ENCODE assay signal across 19 cellular contexts in genomic region chr17:45260204-45260783, GRCh38. TPM values are rescaled to one million over a fixed set of nuclear protein-coding genes. Genes with fewer than 3 reads are reported as not detected.
A peak's percentile ranks its signal among the peaks of the same experiment; 100 is the strongest.
DNase-seq lines count a peak whose midpoint lies in the region; ATAC-seq, FAIRE-seq and TF ChIP-seq lines count a peak whose summit lies in the region.
"Had no signal": no experiment of that assay in that cellular context is flagged by ENCODE, and none has a peak within 500 bp of the region (broad histone marks: within the 10 kb centered on the region; RNA-seq: fewer than 3 reads in every experiment).

No MANE protein-coding gene starts in this region.

- H3K9ac ChIP-seq in keratinocyte (ENCODE audit: control insufficient read depth, extremely low read depth, insufficient read depth, low read length) = no peak overlapping the region

- peaks cover 16% of the 10 kb centered on the region for H3K4me1 ChIP-seq in keratinocyte (ENCODE audit: control insufficient read depth, extremely low read depth, insufficient read depth, low read length)

- peak overlapping the region; percentile 18 for H3K27ac Mint-ChIP-seq in activated T-cell treated with anti-CD3 and anti-CD28 coated beads, Interleukin-2, amount 50 U/mL, for 72 hours
- H3K27ac Mint-ChIP-seq in activated naive CD8-positive, alpha-beta T cell = peak overlapping the region; percentile 84
- H3K27ac Mint-ChIP-seq in type B pancreatic cell = no peak overlapping the region

- H3K27ac ChIP-seq in keratinocyte (ENCODE audit: control insufficient read depth, insufficient read depth, low read length) = no peak overlapping the region
- H3K27ac ChIP-seq: coronary artery, right lobe of liver, SK-N-MC had no signal

- no peaks in the 10 kb centered on the region for H3K79me2 ChIP-seq in keratinocyte (ENCODE audit: control insufficient read depth, insufficient read depth, low read length)

- no peak for DNase-seq in activated T-cell treated with anti-CD3 and anti-CD28 coated beads, Interleukin-2, amount 50 U/mL, for 72 hours
- DNase-seq in activated T-cell treated with anti-CD3 and anti-CD28 coated beads for 4 hours = no peak
- DNase-seq in keratinocyte (ENCODE audit: low read depth, low spot score) = no peak
- DNase-seq in type B pancreatic cell (ENCODE audit: extremely low spot score, unreplicated experiment) = no peak
- no peak for DNase-seq in SIG-M5 (lab: John Stamatoyannopoulos, UW)
- no peak for DNase-seq in COLO668 (lab: John Stamatoyannopoulos, UW; ENCODE audit: unreplicated experiment)
- DNase-seq: activated CD8-positive, alpha-beta memory T cell treated with anti-CD3 and anti-CD28 coated beads, Interleukin-2, amount 50 U/mL, for 4 hours; anterior cingulate cortex; NCI-H1105 treated with DMSO at 0.1 percent for 48 hours; NCI-H345; stimulated activated CD4-positive, alpha-beta T cell treated with anti-CD3 and anti-CD28 coated beads, Interleukin-4, amount 100 ng/mL, for 4 hours had no signal

- no peak overlapping the region for H3K4me2 ChIP-seq in keratinocyte (ENCODE audit: control insufficient read depth, extremely low read depth, insufficient read depth, low read depth, low read length)

- peaks cover 3% of the 10 kb centered on the region for H4K20me1 ChIP-seq in keratinocyte (ENCODE audit: control insufficient read depth, extremely low read depth, insufficient read depth, low read length)

- H3K27me3 ChIP-seq in keratinocyte (ENCODE audit: control insufficient read depth, extremely low read depth, insufficient read depth, low read length) = no peaks in the 10 kb centered on the region
- H3K27me3 ChIP-seq: right lobe of liver had no signal

- H3K36me3 ChIP-seq in keratinocyte (ENCODE audit: control insufficient read depth in 2 of 2, extremely low read depth in 1 of 2, insufficient read depth in 2 of 2, low read length in 2 of 2) = peaks cover 14 to 28% of the 10 kb centered on the region in 2 experiments
- H3K36me3 ChIP-seq: right lobe of liver had no signal

- peaks cover 42% of the 10 kb centered on the region for H3K4me1 Mint-ChIP-seq in activated T-cell treated with anti-CD3 and anti-CD28 coated beads, Interleukin-2, amount 50 U/mL, for 72 hours (ENCODE audit: low read depth)
- H3K4me1 Mint-ChIP-seq in activated naive CD8-positive, alpha-beta T cell (ENCODE audit: low read depth) = peaks cover 42% of the 10 kb centered on the region
- peaks cover 17% of the 10 kb centered on the region for H3K4me1 Mint-ChIP-seq in type B pancreatic cell (ENCODE audit: unreplicated experiment)

- no peak for ATAC-seq in activated T-cell treated with anti-CD3 and anti-CD28 coated beads, Interleukin-2, amount 50 U/mL, for 72 hours (replicated peaks in 1 of 2)
- no peak for ATAC-seq in GM21360 (IDR thresholded peaks at IDR 0.05; ENCODE audit: unreplicated experiment)
- ATAC-seq: esophagus mucosa had no signal

- no peaks in the 10 kb centered on the region for H3K9me1 ChIP-seq in keratinocyte (ENCODE audit: control insufficient read depth, extremely low read depth, insufficient read depth, low read length)

- H2AFZ ChIP-seq in keratinocyte (ENCODE audit: control insufficient read depth, low read length) = no peak overlapping the region

- no peak overlapping the region for H3K4me3 Mint-ChIP-seq in activated T-cell treated with anti-CD3 and anti-CD28 coated beads, Interleukin-2, amount 50 U/mL, for 72 hours
- no peak overlapping the region for H3K4me3 Mint-ChIP-seq in activated naive CD8-positive, alpha-beta T cell
- peak overlapping the region; percentile 24 for H3K4me3 Mint-ChIP-seq in type B pancreatic cell

- peak; percentile 26 for FAIRE-seq in keratinocyte (lab: Jason Lieb, UNC)

- no peaks in the 10 kb centered on the region for H3K9me3 ChIP-seq in keratinocyte (ENCODE audit: control insufficient read depth, low read depth, low read length)
- H3K9me3 ChIP-seq: right lobe of liver had no signal

- dilution Hi-C loops in keratinocyte (cut with MboI; ENCODE audit: extremely low pct_ligation_motif_present, low sequenced_read_pairs) = no loop called here

- H3K9me3 Mint-ChIP-seq in activated T-cell treated with anti-CD3 and anti-CD28 coated beads, Interleukin-2, amount 50 U/mL, for 72 hours = no peaks in the 10 kb centered on the region
- no peaks in the 10 kb centered on the region for H3K9me3 Mint-ChIP-seq in activated naive CD8-positive, alpha-beta T cell (ENCODE audit: low read depth)
- no peaks in the 10 kb centered on the region for H3K9me3 Mint-ChIP-seq in type B pancreatic cell

- peaks cover 0 to 5% of the 10 kb centered on the region in 2 donors for H3K36me3 Mint-ChIP-seq in activated T-cell treated with anti-CD3 and anti-CD28 coated beads, Interleukin-2, amount 50 U/mL, for 72 hours (ENCODE audit: insufficient read depth in 2 of 2)
- no peaks in the 10 kb centered on the region for H3K36me3 Mint-ChIP-seq in activated naive CD8-positive, alpha-beta T cell
- peaks cover 4% of the 10 kb centered on the region for H3K36me3 Mint-ChIP-seq in type B pancreatic cell

- no peaks in the 10 kb centered on the region for H3K27me3 Mint-ChIP-seq in activated T-cell treated with anti-CD3 and anti-CD28 coated beads, Interleukin-2, amount 50 U/mL, for 72 hours (ENCODE audit: low read depth)
- H3K27me3 Mint-ChIP-seq in activated naive CD8-positive, alpha-beta T cell = no peaks in the 10 kb centered on the region
- peaks cover 3% of the 10 kb centered on the region for H3K27me3 Mint-ChIP-seq in type B pancreatic cell

- H3K4me3 ChIP-seq in keratinocyte (ENCODE audit: control insufficient read depth in 2 of 3, extremely low read depth in 1 of 3, insufficient read depth in 2 of 3, low read depth in 1 of 3, low read length in 3 of 3) = no peak overlapping the region
- H3K4me3 ChIP-seq: coronary artery, right lobe of liver, SK-N-MC had no signal

- TF ChIP-seq CTCF in keratinocyte (optimal IDR thresholded peaks at IDR 0.05 in 1 of 3, IDR thresholded peaks at IDR 0.05 in 1 of 3, conservative IDR thresholded peaks at IDR 0.05 in 1 of 3; ENCODE audit: extremely low read depth in 1 of 3, insufficient read depth in 2 of 3, low read length in 3 of 3) (no peak), type B pancreatic cell (conservative IDR thresholded peaks at IDR 0.05) (no peak)

RNA-seq across cellular contexts. Expression of gene SPATA32, which starts 1.6 kb away (rescaled TPM):
- total RNA-seq in activated T-cell treated with anti-CD3 and anti-CD28 coated beads, Interleukin-2, amount 50 U/mL, for 72 hours = 1 to 10 TPM; 1.4 to 1.7 TPM
- 0.05 TPM in 1 of 3 replicates, not detected in the others for polyA plus RNA-seq in keratinocyte
- not detected for polyA plus RNA-seq in keratinocyte (2011; ENCODE audit: low read depth)
- not detected in 2 replicates for polyA plus RNA-seq in keratinocyte (2011; cell fraction: cytosol; rRNA removed)
- polyA plus RNA-seq in keratinocyte (2011; cell fraction: nucleus; rRNA removed) = 0.07 TPM in 1 of 2 replicates, not detected in the other
- not detected in 2 replicates for polyA plus RNA-seq in keratinocyte (2012; ENCODE audit: low replicate concordance)
- polyA minus RNA-seq in keratinocyte = not detected in 3 replicates
- not detected for polyA minus RNA-seq in keratinocyte (2011; cell fraction: cytosol; rRNA and poly(A)+ RNA removed)
- not detected in 2 replicates for polyA minus RNA-seq in keratinocyte (2011; cell fraction: nucleus; rRNA and poly(A)+ RNA removed)
- not detected in 2 replicates for total RNA-seq in type B pancreatic cell (ENCODE audit: low replicate concordance)
- total RNA-seq: right lobe of liver, urinary bladder had no signal
- polyA plus RNA-seq: neural cell, urinary bladder had no signal

RNA-seq across cellular contexts. Expression of gene FMNL1, which starts 38.6 kb away (rescaled TPM):
- 100 to 1,000 TPM; 559 to 689 TPM for total RNA-seq in activated T-cell treated with anti-CD3 and anti-CD28 coated beads, Interleukin-2, amount 50 U/mL, for 72 hours
- 0.46 to 1.1 TPM (median 0.79 TPM) in 3 replicates for polyA plus RNA-seq in keratinocyte
- polyA plus RNA-seq in keratinocyte (2011; ENCODE audit: low read depth) = 3.1 TPM
- polyA plus RNA-seq in keratinocyte (2011; cell fraction: cytosol; rRNA removed) = 0.66 and 1.1 TPM in 2 replicates
- polyA plus RNA-seq in keratinocyte (2011; cell fraction: nucleus; rRNA removed) = 3.3 and 3.5 TPM in 2 replicates
- 1.6 and 2.0 TPM in 2 replicates for polyA plus RNA-seq in keratinocyte (2012; ENCODE audit: low replicate concordance)
- 0.29 to 2.5 TPM (median 0.36 TPM) in 3 replicates for polyA minus RNA-seq in keratinocyte
- 2.3 TPM for polyA minus RNA-seq in keratinocyte (2011; cell fraction: cytosol; rRNA and poly(A)+ RNA removed)
- 1.1 and 2.9 TPM in 2 replicates for polyA minus RNA-seq in keratinocyte (2011; cell fraction: nucleus; rRNA and poly(A)+ RNA removed)
- total RNA-seq in type B pancreatic cell (ENCODE audit: low replicate concordance) = 1.9 and 6.0 TPM in 2 replicates

RNA-seq across cellular contexts. Expression of gene MAP3K14, which starts 56.5 kb away (rescaled TPM):
- 10 to 100 TPM; 71.8 to 78.0 TPM for total RNA-seq in activated T-cell treated with anti-CD3 and anti-CD28 coated beads, Interleukin-2, amount 50 U/mL, for 72 hours
- 6.5 to 8.3 TPM (median 7.1 TPM) in 3 replicates for polyA plus RNA-seq in keratinocyte
- polyA plus RNA-seq in keratinocyte (2011; ENCODE audit: low read depth) = 2.8 TPM
- polyA plus RNA-seq in keratinocyte (2011; cell fraction: cytosol; rRNA removed) = 3.2 and 4.9 TPM in 2 replicates
- polyA plus RNA-seq in keratinocyte (2011; cell fraction: nucleus; rRNA removed) = 16.6 and 20.8 TPM in 2 replicates
- polyA plus RNA-seq in keratinocyte (2012; ENCODE audit: low replicate concordance) = 3.3 and 5.9 TPM in 2 replicates
- polyA minus RNA-seq in keratinocyte = 5.0 to 7.3 TPM (median 6.0 TPM) in 3 replicates
- polyA minus RNA-seq in keratinocyte (2011; cell fraction: cytosol; rRNA and poly(A)+ RNA removed) = 2.5 TPM
- polyA minus RNA-seq in keratinocyte (2011; cell fraction: nucleus; rRNA and poly(A)+ RNA removed) = 7.8 and 10.7 TPM in 2 replicates
- total RNA-seq in type B pancreatic cell (ENCODE audit: low replicate concordance) = 10.4 and 11.2 TPM in 2 replicates

Comparison
In these comparisons a context has a peak if more than half of its experiments do, and no peak if none do; other contexts are left out.
1. RNA of gene FMNL1, which starts 38.6 kb away (total RNA-seq): 559 to 689 TPM in activated T-cell treated with anti-CD3 and anti-CD28 coated beads, Interleukin-2, amount 50 U/mL, for 72 hours; 1.9 to 6.0 TPM in type B pancreatic cell; every median in the first group is over 10 times any median in the second.